In genomic region chr22:38947321-38948112, GRCh38 we compare ENCODE assay signal across 13 cellular contexts. TPM values are rescaled to one million over a fixed set of nuclear protein-coding genes. Genes with fewer than 3 reads are reported as not detected.
A peak's percentile ranks its signal among the peaks of the same experiment; 100 is the strongest.
DNase-seq lines count a peak whose midpoint lies in the region; ATAC-seq and FAIRE-seq lines count a peak whose summit lies in the region.
"Had no signal": no experiment of that assay in that cellular context is flagged by ENCODE, and none has a peak within 500 bp of the region (broad histone marks: within the 10 kb centered on the region; RNA-seq: fewer than 3 reads in every experiment).

No MANE protein-coding gene starts in this region.

- DNase-seq in stimulated activated CD4-positive, alpha-beta T cell treated with anti-CD3 and anti-CD28 coated beads, Interleukin-15, amount 100 ng/mL, for 48 hours (ENCODE audit: low read depth in 2 of 2) = peak; percentile 33 to 37
- no peak for DNase-seq in stimulated activated CD4-positive, alpha-beta T cell treated with anti-CD3 and anti-CD28 coated beads, Interleukin-12 subunit alpha, Interleukin-12 subunit beta, amount 100 ng/mL, for 4 hours
- peak; percentile 31 for DNase-seq in activated T-cell treated with anti-CD3 and anti-CD28 coated beads, Interleukin-2, amount 50 U/mL, for 24 hours
- DNase-seq in memory B cell (ENCODE audit: low spot score in 2 of 2) = no peak
- no peak for DNase-seq in NCI-H2171 (lab: John Stamatoyannopoulos, UW)
- no peak for DNase-seq in GM19239 (ENCODE audit: insufficient read length, low spot score)
- DNase-seq in Right ventricle myocardium inferior (ENCODE audit: missing footprints) = no peak
- DNase-seq: CD4-positive, alpha-beta memory T cell; NCI-H1417 had no signal

- no peaks in the 10 kb centered on the region for H3K36me3 Mint-ChIP-seq in activated T-cell treated with anti-CD3 and anti-CD28 coated beads, Interleukin-2, amount 50 U/mL, for 24 hours (ENCODE audit: low read depth)
- H3K36me3 Mint-ChIP-seq in memory B cell = peaks cover 2% of the 10 kb centered on the region
- H3K36me3 Mint-ChIP-seq: CD4-positive, alpha-beta memory T cell had no signal

- no peaks in the 10 kb centered on the region for H3K9me3 Mint-ChIP-seq in activated T-cell treated with anti-CD3 and anti-CD28 coated beads, Interleukin-2, amount 50 U/mL, for 24 hours
- H3K9me3 Mint-ChIP-seq in memory B cell = no peaks in the 10 kb centered on the region
- H3K9me3 Mint-ChIP-seq: CD4-positive, alpha-beta memory T cell had no signal

- H3K4me1 Mint-ChIP-seq in activated T-cell treated with anti-CD3 and anti-CD28 coated beads, Interleukin-2, amount 50 U/mL, for 24 hours (ENCODE audit: low read depth) = peaks cover 30% of the 10 kb centered on the region
- peaks cover 15% of the 10 kb centered on the region for H3K4me1 Mint-ChIP-seq in memory B cell

- H3K4me3 Mint-ChIP-seq in activated T-cell treated with anti-CD3 and anti-CD28 coated beads, Interleukin-2, amount 50 U/mL, for 24 hours = no peak overlapping the region
- no peak overlapping the region for H3K4me3 Mint-ChIP-seq in memory B cell
- H3K4me3 Mint-ChIP-seq: CD4-positive, alpha-beta memory T cell had no signal

- intact Hi-C loops in Right ventricle myocardium inferior (cut with DNase I) = no loop called here

- FAIRE-seq in GM19239 (lab: Jason Lieb, UNC) = no peak
- FAIRE-seq: endothelial cell of umbilical vein had no signal

- peak; percentile 90 for ATAC-seq in memory B cell (ENCODE audit: low read depth)
- no peak for ATAC-seq in HG03108 (IDR thresholded peaks at IDR 0.05; ENCODE audit: unreplicated experiment)
- no peak for ATAC-seq in Right ventricle myocardium inferior

- peak overlapping the region; percentile 41 for H3K27ac Mint-ChIP-seq in activated T-cell treated with anti-CD3 and anti-CD28 coated beads, Interleukin-2, amount 50 U/mL, for 24 hours
- no peak overlapping the region for H3K27ac Mint-ChIP-seq in memory B cell
- H3K27ac Mint-ChIP-seq: CD4-positive, alpha-beta memory T cell had no signal

- peaks cover 62% of the 10 kb centered on the region for H3K27me3 Mint-ChIP-seq in activated T-cell treated with anti-CD3 and anti-CD28 coated beads, Interleukin-2, amount 50 U/mL, for 24 hours
- peaks cover 27% of the 10 kb centered on the region for H3K27me3 Mint-ChIP-seq in memory B cell

RNA-seq across cellular contexts. Expression of gene APOBEC3A, which starts 9.9 kb away (rescaled TPM):
- total RNA-seq in Right ventricle myocardium inferior = 0.78 TPM
- total RNA-seq: CD4-positive, alpha-beta memory T cell; endothelial cell of umbilical vein; H4; HT-29 had no signal

RNA-seq across cellular contexts. Expression of gene APOBEC3B, which starts 34.6 kb away (rescaled TPM):
- total RNA-seq in Right ventricle myocardium inferior = 0.78 TPM

Comparison
In these comparisons a context has a peak if more than half of its experiments do, and no peak if none do; other contexts are left out.
1. DNase-seq: peak in stimulated activated CD4-positive, alpha-beta T cell treated with anti-CD3 and anti-CD28 coated beads, Interleukin-15, amount 100 ng/mL, for 48 hours (2 of 2) and activated T-cell treated with anti-CD3 and anti-CD28 coated beads, Interleukin-2, amount 50 U/mL, for 24 hours (single experiment); none in stimulated activated CD4-positive, alpha-beta T cell treated with anti-CD3 and anti-CD28 coated beads, Interleukin-12 subunit alpha, Interleukin-12 subunit beta, amount 100 ng/mL, for 4 hours (single experiment), memory B cell (0 of 2), NCI-H2171 (single experiment), GM19239 (single experiment) and Right ventricle myocardium inferior (single experiment).